In the genomic region with DNA sequence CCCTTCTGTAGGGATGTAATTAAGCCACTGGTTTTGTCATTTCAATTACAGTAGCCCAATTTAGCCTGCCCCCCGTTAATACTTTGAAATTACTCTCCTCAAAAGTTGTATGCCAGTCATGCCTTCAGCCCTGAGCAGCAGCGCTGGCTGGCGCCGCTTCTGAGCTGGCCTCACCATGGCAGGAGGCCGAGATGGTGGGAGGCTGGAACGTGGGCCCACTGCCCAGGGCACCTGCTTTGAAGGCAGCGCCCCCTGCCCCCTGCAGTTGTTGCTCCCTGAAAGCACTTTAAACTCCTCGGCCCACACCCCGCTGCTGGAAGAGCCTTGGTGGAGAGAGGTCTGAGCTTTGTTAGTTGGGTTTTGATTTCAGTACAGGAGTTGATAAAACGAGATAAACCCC, we compare ENCODE assay signal across 15 cellular contexts. TPM values are rescaled to one million over a fixed set of nuclear protein-coding genes. Genes with fewer than 3 reads are reported as not detected.
DNase-seq lines count a peak whose midpoint lies in the region; ATAC-seq and TF ChIP-seq lines count a peak whose summit lies in the region.
"Had no signal": no experiment of that assay in that cellular context is flagged by ENCODE, and none has a peak within 500 bp of the region (broad histone marks: within the 10 kb centered on the region; RNA-seq: fewer than 3 reads in every experiment).

No MANE protein-coding gene starts in this region.

- peaks cover 0 to 36% of the 10 kb centered on the region in 2 donors for H3K4me1 ChIP-seq in right atrium auricular region
- H3K4me1 ChIP-seq in esophagus muscularis mucosa: peaks cover 39 to 88% (median 78%) of the 10 kb centered on the region in 4 donors
- peaks cover 47 to 51% of the 10 kb centered on the region in 2 experiments for H3K4me1 ChIP-seq in neutrophil (ENCODE audit: control insufficient read depth in 1 of 2, insufficient read depth in 1 of 2, low read depth in 1 of 2, low read length in 1 of 2)
- H3K4me1 ChIP-seq in urinary bladder (ENCODE audit: insufficient read depth): peaks cover 2% of the 10 kb centered on the region
- H3K4me1 ChIP-seq in body of pancreas: peaks cover 22% of the 10 kb centered on the region

- TF ChIP-seq EP300 in esophagus muscularis mucosa (IDR thresholded peaks at IDR 0.05): no peak

- no peaks in the 10 kb centered on the region for H3K9me3 ChIP-seq in right atrium auricular region
- no peaks in the 10 kb centered on the region for H3K9me3 ChIP-seq in esophagus muscularis mucosa
- H3K9me3 ChIP-seq in neutrophil: no peaks in the 10 kb centered on the region
- no peaks in the 10 kb centered on the region for H3K9me3 ChIP-seq in body of pancreas
- H3K9me3 ChIP-seq: prostate gland had no signal

- DNase-seq in right atrium auricular region (ENCODE audit: low spot score): peak; percentile 51
- no peak for DNase-seq in Right ventricle myocardium superior
- DNase-seq in esophagus muscularis mucosa (ENCODE audit: extremely low spot score): peak; percentile 74
- DNase-seq in NK-92 (lab: John Stamatoyannopoulos, UW; ENCODE audit: unreplicated experiment): no peak
- DNase-seq in HCEC 1CT: no peak
- no peak for DNase-seq in body of pancreas
- DNase-seq: activated gamma-delta T cell; GOT3; kidney glomerular epithelial cell; SHP77; stimulated activated naive CD8-positive, alpha-beta T cell treated with anti-CD3 and anti-CD28 coated beads, Interleukin-15, Interleukin-2, amounts not matched to agents 100 U/mL and 50 U/mL, for 24 hours; T-helper 17 cell had no signal

- H3K27ac ChIP-seq in right atrium auricular region (peak overlapping the region in 1 of 2 donors; percentile 28), esophagus muscularis mucosa (replicated peaks in 1 of 4) (peak overlapping the region; percentile 62 to 78 (median 67)), neutrophil (peak overlapping the region; percentile 69), urinary bladder (ENCODE audit: low read depth) (peak overlapping the region; percentile 11), body of pancreas (no peak overlapping the region)
- H3K27ac ChIP-seq: prostate gland had no signal

- TF ChIP-seq CTCF in right atrium auricular region (IDR thresholded peaks at IDR 0.05): no peak
- TF ChIP-seq CTCF in esophagus muscularis mucosa (IDR thresholded peaks at IDR 0.05): no peak
- no peak for TF ChIP-seq CTCF in neutrophil (IDR thresholded peaks at IDR 0.05)
- no peak for TF ChIP-seq CTCF in body of pancreas (IDR thresholded peaks at IDR 0.05)

- no peaks in the 10 kb centered on the region for H3K27me3 ChIP-seq in right atrium auricular region
- H3K27me3 ChIP-seq in esophagus muscularis mucosa: no peaks in the 10 kb centered on the region
- H3K27me3 ChIP-seq in neutrophil: no peaks in the 10 kb centered on the region
- no peaks in the 10 kb centered on the region for H3K27me3 ChIP-seq in body of pancreas

- WGBS in esophagus muscularis mucosa: 87% methylated on average over 10 of the region's 10 CpGs
- WGBS in urinary bladder: 76% methylated on average over 10 of the region's 10 CpGs
- 61 to 94% methylated on average over 2 to 10 of the region's 10 CpGs for WGBS in body of pancreas, 2 donors

- intact Hi-C loops in Right ventricle myocardium superior (cut with DNase I): no loop called here
- intact Hi-C loops in esophagus muscularis mucosa (cut with DNase I): no loop called here
- intact Hi-C loops in body of pancreas (cut with DNase I): no loop called here

- H3K4me3 ChIP-seq in right atrium auricular region (peak overlapping the region in 1 of 2 donors; percentile 9), esophagus muscularis mucosa (peak overlapping the region in 2 of 4 donors; percentile 26 to 27), neutrophil (ENCODE audit: low read depth in 1 of 2, low read length in 1 of 2) (no peak overlapping the region), urinary bladder (ENCODE audit: low read depth, low read length) (no peak overlapping the region), body of pancreas (no peak overlapping the region)
- H3K4me3 ChIP-seq: prostate gland had no signal

- TF ChIP-seq POLR2A in esophagus muscularis mucosa (IDR thresholded peaks at IDR 0.05; ENCODE audit: low read depth) (no peak), body of pancreas (IDR thresholded peaks at IDR 0.05) (no peak)

- ATAC-seq in Right ventricle myocardium superior (ENCODE audit: poor library complexity) (no peak), body of pancreas (no peak)
- ATAC-seq: stimulated activated naive CD8-positive, alpha-beta T cell treated with anti-CD3 and anti-CD28 coated beads, Interleukin-15, Interleukin-2, amounts not matched to agents 100 U/mL and 50 U/mL, for 24 hours; T-helper 17 cell had no signal

- H3K36me3 ChIP-seq in right atrium auricular region (peaks cover 6% of the 10 kb centered on the region), esophagus muscularis mucosa (peaks cover 3 to 10% (median 4%) of the 10 kb centered on the region in 4 donors), neutrophil (peaks cover 6% of the 10 kb centered on the region), urinary bladder (ENCODE audit: insufficient read depth) (no peaks in the 10 kb centered on the region), body of pancreas (replicated peaks in 1 of 2; ENCODE audit: insufficient read depth in 1 of 2, low read depth in 2 of 2) (no peaks in the 10 kb centered on the region)
- H3K36me3 ChIP-seq: prostate gland had no signal

RNA-seq across cellular contexts. Expression of a gene that starts 9.2 kb away (rescaled TPM):
- total RNA-seq in right atrium auricular region: 1 to 10 TPM; 5.9 to 8.7 TPM
- 11.5 TPM for total RNA-seq in Right ventricle myocardium superior
- 10 to 100 TPM; 14.1 to 25.0 (median 18.4) TPM for total RNA-seq in esophagus muscularis mucosa
- 12.2 TPM for total RNA-seq in urinary bladder
- polyA plus RNA-seq in urinary bladder: 13.5 TPM
- 1 to 10 TPM; 5.2 to 9.9 TPM for total RNA-seq in body of pancreas

Comparison
In these comparisons a context has a peak if more than half of its experiments do, and no peak if none do; other contexts are left out.
1. DNase-seq: peak in right atrium auricular region (single experiment) and esophagus muscularis mucosa (single experiment); none in Right ventricle myocardium superior (single experiment), NK-92 (single experiment), HCEC 1CT (single experiment) and body of pancreas (0 of 4).
2. H3K27ac ChIP-seq: peak in esophagus muscularis mucosa (4 of 4), neutrophil (single experiment) and urinary bladder (single experiment); none in body of pancreas (0 of 4).